In the genomic region with DNA sequence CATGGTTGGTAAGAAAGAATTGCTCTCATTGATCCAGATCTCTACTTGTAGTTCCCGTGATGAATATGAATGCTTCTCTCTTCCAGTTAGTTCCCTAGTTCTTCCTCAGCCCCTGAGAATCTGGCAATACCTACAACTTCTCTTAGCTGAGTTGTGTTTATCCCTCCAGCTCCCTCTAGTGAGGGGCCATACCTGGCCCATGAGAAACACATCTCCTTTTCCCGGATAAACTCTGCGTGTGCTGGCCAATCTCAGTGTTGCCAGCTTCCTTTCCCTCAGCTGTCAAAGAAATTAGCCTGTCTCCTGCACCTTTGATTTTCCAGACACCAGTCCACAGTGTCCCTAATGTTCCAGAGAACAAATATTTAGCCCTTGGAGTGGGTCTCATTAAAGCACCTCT, we compare ENCODE assay signal across 18 cellular contexts. TPM values are rescaled to one million over a fixed set of nuclear protein-coding genes. Genes with fewer than 3 reads are reported as not detected.
A peak's percentile ranks its signal among the peaks of the same experiment; 100 is the strongest.
DNase-seq lines count a peak whose midpoint lies in the region; ATAC-seq and TF ChIP-seq lines count a peak whose summit lies in the region.
"Had no signal": no experiment of that assay in that cellular context is flagged by ENCODE, and none has a peak within 500 bp of the region (broad histone marks: within the 10 kb centered on the region; RNA-seq: fewer than 3 reads in every experiment).

No MANE protein-coding gene starts in this region.

- H3K23ac ChIP-seq in mesendoderm (ENCODE audit: low read length), result no peak overlapping the region

- no peak overlapping the region for H4K8ac ChIP-seq in mesendoderm (ENCODE audit: low read depth, low read length)

- H3K9ac ChIP-seq in mammary epithelial cell (ENCODE audit: insufficient read depth, low read length) (no peak overlapping the region), mesendoderm (ENCODE audit: low read length) (no peak overlapping the region)

- H3K4me2 ChIP-seq in mammary epithelial cell (ENCODE audit: insufficient read depth, low read depth, low read length), result no peak overlapping the region
- no peak overlapping the region for H3K4me2 ChIP-seq in mesendoderm (ENCODE audit: low read length)

- H3K9me3 ChIP-seq in mammary epithelial cell (replicated peaks; ENCODE audit: insufficient read depth, low read length) (peaks cover 3% of the 10 kb centered on the region), right atrium auricular region (no peaks in the 10 kb centered on the region)
- H3K9me3 ChIP-seq: HAP-1, upper lobe of left lung had no signal

- no peak overlapping the region for H3K18ac ChIP-seq in mesendoderm (ENCODE audit: low read length)

- H3K27ac ChIP-seq in mammary epithelial cell (ENCODE audit: insufficient read depth, low read depth, low read length) (no peak overlapping the region), mesendoderm (ENCODE audit: low read depth, low read length) (no peak overlapping the region), right atrium auricular region (no peak overlapping the region)
- H3K27ac ChIP-seq: upper lobe of left lung had no signal

- H3K79me1 ChIP-seq in mesendoderm (ENCODE audit: low read length), result no peaks in the 10 kb centered on the region

- dilution Hi-C loops in mammary epithelial cell (cut with HindIII; ENCODE audit: low sequenced_read_pairs), result no loop called here

- H3K36me3 ChIP-seq in mammary epithelial cell (ENCODE audit: insufficient read depth, low read length), result no peaks in the 10 kb centered on the region
- no peaks in the 10 kb centered on the region for H3K36me3 ChIP-seq in mesendoderm (ENCODE audit: control insufficient read depth, insufficient read depth, low read length)
- H3K36me3 ChIP-seq in right atrium auricular region, result no peaks in the 10 kb centered on the region
- H3K36me3 ChIP-seq: HAP-1, upper lobe of left lung had no signal

- H3K27me3 ChIP-seq in mammary epithelial cell (ENCODE audit: insufficient read depth, low read length), result no peaks in the 10 kb centered on the region
- H3K27me3 ChIP-seq in mesendoderm (ENCODE audit: insufficient read depth, low read length, poor library complexity), result no peaks in the 10 kb centered on the region
- H3K27me3 ChIP-seq in right atrium auricular region, result no peaks in the 10 kb centered on the region
- H3K27me3 ChIP-seq: upper lobe of left lung had no signal

- no peaks in the 10 kb centered on the region for H4K20me1 ChIP-seq in mammary epithelial cell (ENCODE audit: insufficient read depth, low read length)

- no peak overlapping the region for H2BK15ac ChIP-seq in mesendoderm (replicated peaks; ENCODE audit: low read depth)

- no peak for ATAC-seq in GM18519 (IDR thresholded peaks at IDR 0.05; ENCODE audit: low FRiP score, unreplicated experiment)
- ATAC-seq in HG02970 (IDR thresholded peaks at IDR 0.05; ENCODE audit: low FRiP score, unreplicated experiment), result no peak
- ATAC-seq: activated CD8-positive, alpha-beta T cell treated with anti-CD3 and anti-CD28 coated beads for 36 hours; Right ventricle myocardium inferior; stimulated activated naive B cell treated with anti-CD40 and anti-IgM and Interleukin-4, amounts not matched to agents 10 μg/mL and 1 μg/mL and 100 μg/mL, for 72 hours had no signal

- no TSS peak for BruUV-seq in mammary epithelial cell (replicated peaks; lab: Mats Ljungman, UMichigan)

- no peaks in the 10 kb centered on the region for H3K4me1 ChIP-seq in mammary epithelial cell (ENCODE audit: insufficient read depth, low read length)
- H3K4me1 ChIP-seq in mesendoderm (ENCODE audit: control insufficient read depth, low read depth, low read length), result no peaks in the 10 kb centered on the region
- no peaks in the 10 kb centered on the region for H3K4me1 ChIP-seq in right atrium auricular region
- H3K4me1 ChIP-seq: HAP-1, upper lobe of left lung had no signal

- H3K56ac ChIP-seq in mesendoderm (ENCODE audit: low read length), result no peak overlapping the region

- H2AK5ac ChIP-seq in mesendoderm (ENCODE audit: low read length), result no peak overlapping the region

- H2BK120ac ChIP-seq in mesendoderm (ENCODE audit: low read depth, low read length), result no peak overlapping the region

- intact Hi-C loops in mammary epithelial cell (cut with micrococcal nuclease), result loop anchor here (1.0 to 5.0 kb wide), 3 partner anchors 86 to 197 kb away; no protein-coding TSS in a partner anchor

- H3K4me3 ChIP-seq in mammary epithelial cell (replicated peaks in 1 of 3; ENCODE audit: insufficient read depth in 1 of 3, low read depth in 2 of 3, low read length in 3 of 3), result no peak overlapping the region
- no peak overlapping the region for H3K4me3 ChIP-seq in mesendoderm (ENCODE audit: low read length)
- no peak overlapping the region for H3K4me3 ChIP-seq in right atrium auricular region
- H3K4me3 ChIP-seq: HAP-1, upper lobe of left lung had no signal

- no peak overlapping the region for H2BK5ac ChIP-seq in mesendoderm (ENCODE audit: low read length)

- no peak overlapping the region for H4K5ac ChIP-seq in mesendoderm (ENCODE audit: low read length)

- peak overlapping the region; percentile 48 for H2AFZ ChIP-seq in mammary epithelial cell (ENCODE audit: low read depth, low read length)

- peak; percentile 47 to 58 for TF ChIP-seq CTCF in mammary epithelial cell (conservative IDR thresholded peaks at IDR 0.05 in 1 of 2, IDR thresholded peaks at IDR 0.05 in 1 of 2; ENCODE audit: extremely low read depth in 1 of 2, insufficient read depth in 1 of 2, low read depth in 1 of 2, low read length in 2 of 2)
- no peak for TF ChIP-seq CTCF in right atrium auricular region (IDR thresholded peaks at IDR 0.05)

- DNase-seq in NCI-H146 (lab: John Stamatoyannopoulos, UW), result peak; percentile 5
- DNase-seq in NCI-H146 treated with DMSO at 0.1 percent for 48 hours (lab: John Stamatoyannopoulos, UW; ENCODE audit: unreplicated experiment), result no peak
- peak; percentile 19 for DNase-seq in HT-29 (ENCODE audit: low spot score)
- peak; percentile 19 for DNase-seq in mammary epithelial cell
- DNase-seq in mesendoderm, result peak; percentile 44
- no peak for DNase-seq in right atrium auricular region (ENCODE audit: low spot score)
- DNase-seq: activated CD8-positive, alpha-beta T cell treated with anti-CD3 and anti-CD28 coated beads for 36 hours; DMS79; NCI-H187 treated with DMSO at 0.1 percent for 48 hours; stimulated activated naive B cell treated with anti-CD40 and anti-IgM and Interleukin-4, amounts not matched to agents 10 μg/mL and 1 μg/mL and 100 μg/mL, for 72 hours; upper lobe of left lung had no signal

- in situ Hi-C loops in mammary epithelial cell (cut with MboI; ENCODE audit: low sequenced_read_pairs in 2 of 2), result no loop called here

- CTCF ChIA-PET in mammary epithelial cell (lab: Charles Lee; ENCODE audit: low non-redundant PET), result interaction anchor here (0.6 kb wide), 1 partner anchor 31 kb away, joined by 3 read pairs; no protein-coding TSS in a partner anchor

- H3K79me2 ChIP-seq in mammary epithelial cell (ENCODE audit: insufficient read depth, low read length), result no peaks in the 10 kb centered on the region
- no peaks in the 10 kb centered on the region for H3K79me2 ChIP-seq in mesendoderm (ENCODE audit: control insufficient read depth, insufficient read depth, low read length)

- H3K4ac ChIP-seq in mesendoderm (ENCODE audit: low read depth, low read length), result no peak overlapping the region

- WGBS in mammary epithelial cell (ENCODE audit: low coverage, missing lambda C conversion rate), result 9% methylated on average over 3 of the region's 3 CpGs
- no CpG with 5 or more reads among the region's 3 CpGs for WGBS in mesendoderm (ENCODE audit: extremely low coverage, insufficient coverage, low lambda C conversion rate)

RNA-seq across cellular contexts. Expression of a gene that starts 5.7 kb away (rescaled TPM):
- not detected in 2 replicates for total RNA-seq in HT-29 (2014; rRNA removed; shearing (Covaris generic))
- not detected for total RNA-seq in mammary epithelial cell
- polyA plus RNA-seq in mammary epithelial cell, result not detected
- not detected for polyA minus RNA-seq in mammary epithelial cell
- not detected for polyA plus RNA-seq in mesendoderm (2013, experiment 1 of 2)
- not detected for polyA plus RNA-seq in mesendoderm (2013, experiment 2 of 2)
- not detected for total RNA-seq in right atrium auricular region
- total RNA-seq: activated CD8-positive, alpha-beta T cell treated with anti-CD3 and anti-CD28 coated beads for 36 hours; fibroblast of villous mesenchyme; LHCN-M2; Right ventricle myocardium inferior; upper lobe of left lung had no signal
- polyA plus RNA-seq: neural cell had no signal

Comparison
In these comparisons a context has a peak if more than half of its experiments do, and no peak if none do; other contexts are left out.
1. DNase-seq: peak in NCI-H146 (single experiment), HT-29 (single experiment), mammary epithelial cell (single experiment) and mesendoderm (single experiment); none in NCI-H146 treated with DMSO at 0.1 percent for 48 hours (single experiment) and right atrium auricular region (single experiment).
2. CTCF ChIP-seq: peak in mammary epithelial cell (2 of 2); none in right atrium auricular region (0 of 2).